ENCODE assay signal across 8 cellular contexts in the genomic region with DNA sequence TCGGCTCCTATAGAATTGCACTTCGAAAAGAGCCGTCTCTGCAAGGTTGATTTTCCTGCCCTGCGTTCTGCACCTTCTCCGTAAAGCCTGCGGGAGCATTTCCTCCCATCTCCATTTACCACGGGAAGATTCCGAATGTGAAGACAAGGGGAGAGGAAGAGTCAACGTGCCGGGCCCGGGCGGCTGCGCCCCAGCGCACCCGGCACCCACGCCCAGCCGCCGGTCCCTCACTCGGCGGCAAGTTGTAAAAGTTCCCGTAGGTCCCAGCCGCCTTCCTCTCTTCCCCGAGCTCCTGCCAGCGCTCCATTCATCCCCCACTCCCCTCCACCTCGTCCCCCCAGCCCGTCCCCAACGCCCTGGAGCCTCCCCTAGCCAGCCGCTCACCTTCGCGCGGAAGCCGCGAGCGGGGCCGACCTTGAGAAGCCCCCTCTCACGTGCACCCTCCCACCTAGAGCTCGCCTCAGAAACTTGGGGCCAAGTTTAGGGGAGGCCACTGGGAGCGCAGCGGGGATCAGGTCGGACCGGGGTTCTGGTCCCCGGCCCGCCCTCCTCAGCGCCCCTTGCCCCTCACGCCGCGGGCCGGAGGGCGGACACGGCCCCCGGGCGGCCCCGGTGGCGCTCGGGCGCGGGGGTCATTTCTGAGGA. TPM values are rescaled to one million over a fixed set of nuclear protein-coding genes. Genes with fewer than 3 reads are reported as not detected.
DNase-seq lines count a peak whose midpoint lies in the region; TF ChIP-seq lines count a peak whose summit lies in the region.

No MANE protein-coding gene starts in this region.

- no peaks in the 10 kb centered on the region for H3K9me3 ChIP-seq in uterus

- no peak for TF ChIP-seq CTCF in dorsolateral prefrontal cortex (IDR thresholded peaks at IDR 0.05 in 54 of 56, conservative IDR thresholded peaks at IDR 0.05 in 2 of 56; ENCODE audit: low read depth in 1 of 56, partially characterized antibody in 56 of 56)
- no peak for TF ChIP-seq CTCF in uterus (IDR thresholded peaks at IDR 0.05)

- DNase-seq in NCI-H748 (lab: John Stamatoyannopoulos, UW; ENCODE audit: unreplicated experiment) (peak; percentile 66), NCI-H748 treated with DMSO at 0.1 percent for 48 hours (lab: John Stamatoyannopoulos, UW) (no peak), dorsolateral prefrontal cortex (no peak), medulla oblongata (ENCODE audit: extremely low spot score) (peak; percentile 21), uterus (peak in 1 of 2 donors; percentile 32), DMS153 (lab: John Stamatoyannopoulos, UW) (no peak), T1000 (lab: John Stamatoyannopoulos, UW) (no peak), superior temporal gyrus (ENCODE audit: extremely low spot score) (no peak)

- H3K27me3 ChIP-seq in dorsolateral prefrontal cortex (peaks cover 0 to 80% (median 38%) of the 10 kb centered on the region in 45 donors), uterus (no peaks in the 10 kb centered on the region)

- H3K4me1 ChIP-seq in uterus = no peaks in the 10 kb centered on the region

- H3K4me3 ChIP-seq in dorsolateral prefrontal cortex = peak overlapping the region; percentile 34 to 73 (median 59)
- H3K4me3 ChIP-seq in uterus = peak overlapping the region; percentile 69 to 97

- no peak for TF ChIP-seq POLR2A in uterus (IDR thresholded peaks at IDR 0.05)

- H3K36me3 ChIP-seq in uterus = no peaks in the 10 kb centered on the region

- H3K27ac ChIP-seq in dorsolateral prefrontal cortex = peak overlapping the region in 27 of 59 donors; percentile 6 to 76 (median 45)
- H3K27ac ChIP-seq in uterus = peak overlapping the region; percentile 96 to 99

- intact Hi-C loops in dorsolateral prefrontal cortex (cut with DNase I) = no loop called here
- intact Hi-C loops in uterus (cut with DNase I; ENCODE audit: low total_unique reads) = loop anchor here (5.0 kb wide), 1 partner anchor 298 kb away; no protein-coding TSS in a partner anchor

RNA-seq across cellular contexts. Expression of a gene that starts 0.4 kb away (rescaled TPM):
- total RNA-seq in dorsolateral prefrontal cortex = 10 to 100 TPM in 1 of 120 experiments, 1 to 10 TPM in 116, under 1 TPM in 3; 0.72 to 12.5 (median 3.7) TPM
- 100 to 1,000 TPM in 1 of 4 donors, 10 to 100 TPM in 3; 85.9 to 293 (median 93.4) TPM for total RNA-seq in uterus

Comparison
In these comparisons a context has a peak if more than half of its experiments do, and no peak if none do; other contexts are left out.
1. DNase-seq: peak in NCI-H748 (single experiment) and medulla oblongata (single experiment); none in NCI-H748 treated with DMSO at 0.1 percent for 48 hours (single experiment), dorsolateral prefrontal cortex (0 of 10), DMS153 (single experiment), T1000 (single experiment) and superior temporal gyrus (single experiment).
2. RNA of a gene that starts 0.4 kb away (total RNA-seq): 85.9 to 293 TPM in uterus; 0.72 to 12.5 TPM in dorsolateral prefrontal cortex; every median in the first group is over 4 times any median in the second.